Comparison of ENCODE assay signal across 7 cellular contexts in genomic region chr6:100503043-100503442, GRCh38. TPM values are rescaled to one million over a fixed set of nuclear protein-coding genes. Genes with fewer than 3 reads are reported as not detected.
"Had no signal": no experiment of that assay in that cellular context is flagged by ENCODE, and none has a peak within 500 bp of the region (broad histone marks: within the 10 kb centered on the region; RNA-seq: fewer than 3 reads in every experiment).

No MANE protein-coding gene starts in this region.

- H3K4me3 ChIP-seq: GM23338 had no signal

- ATAC-seq: GM23338 had no signal

- H3K4me2 ChIP-seq: GM23338 had no signal

- H2AFZ ChIP-seq: GM23338 had no signal

- H3K27ac ChIP-seq: HL-60 had no signal

- DNase-seq: H9, HCEC 1CT, KBM-7 had no signal

RNA-seq across cellular contexts. Expression of gene SIM1, which starts 38.3 kb away (rescaled TPM):
- total RNA-seq: H9, HT1080 had no signal
- polyA plus RNA-seq: IgD-negative memory B cell had no signal
